ENCODE assay signal across 16 cellular contexts in genomic region chr15:61057830-61058529, GRCh38.
"Had no signal": no experiment of that assay in that cellular context is flagged by ENCODE, and none has a peak within 500 bp of the region (broad histone marks: within the 10 kb centered on the region; RNA-seq: fewer than 3 reads in every experiment).

No MANE protein-coding gene starts in this region.

- ATAC-seq: gastroesophageal sphincter, upper lobe of right lung had no signal

- H2AFZ ChIP-seq: neural progenitor cell, parathyroid adenoma had no signal

- H3K4me3 ChIP-seq: gastroesophageal sphincter, left ventricle myocardium inferior, neural progenitor cell, testis, upper lobe of right lung had no signal

- H3K9ac ChIP-seq: neural progenitor cell, parathyroid adenoma had no signal

- H3K27me3 ChIP-seq: gastroesophageal sphincter, neural progenitor cell, testis, upper lobe of right lung had no signal

- DNase-seq: activated CD4-positive, alpha-beta T cell treated with anti-CD3 and anti-CD28 coated beads, Interleukin-2, amount 10 ng/mL, durations not matched to agents 7 days and 5 days; activated gamma-delta T cell; activated naive CD8-positive, alpha-beta T cell treated with anti-CD3 and anti-CD28 coated beads, Interleukin-2, amount 10 ng/mL, durations not matched to agents 7 days and 5 days; anterior cingulate cortex; kidney; left ventricle myocardium inferior; retina; stimulated activated CD4-positive, alpha-beta T cell treated with anti-CD3 and anti-CD28 coated beads, Interleukin-4, amount 100 ng/mL, for 1 hour; stimulated activated CD8-positive, alpha-beta memory T cell treated with anti-CD3 and anti-CD28 coated beads, Interleukin-4, amount 100 ng/mL, for 48 hours; stimulated activated naive CD8-positive, alpha-beta T cell treated with anti-CD3 and anti-CD28 coated beads, Interleukin-15, amount 100 ng/mL, for 72 hours; testis; upper lobe of right lung had no signal

- H3K36me3 ChIP-seq: gastroesophageal sphincter, left ventricle myocardium inferior, neural progenitor cell, upper lobe of right lung had no signal

- H3K9me3 ChIP-seq: gastroesophageal sphincter, left ventricle myocardium inferior, testis, upper lobe of right lung had no signal

- H3K27ac ChIP-seq: gastroesophageal sphincter, left ventricle myocardium inferior, neural progenitor cell, parathyroid adenoma, upper lobe of right lung, VCaP had no signal

- H3K4me1 ChIP-seq: left ventricle myocardium inferior, parathyroid adenoma, upper lobe of right lung had no signal

- H3K4me2 ChIP-seq: neural progenitor cell had no signal
